ENCODE assay signal across 15 cellular contexts in the genomic region with DNA sequence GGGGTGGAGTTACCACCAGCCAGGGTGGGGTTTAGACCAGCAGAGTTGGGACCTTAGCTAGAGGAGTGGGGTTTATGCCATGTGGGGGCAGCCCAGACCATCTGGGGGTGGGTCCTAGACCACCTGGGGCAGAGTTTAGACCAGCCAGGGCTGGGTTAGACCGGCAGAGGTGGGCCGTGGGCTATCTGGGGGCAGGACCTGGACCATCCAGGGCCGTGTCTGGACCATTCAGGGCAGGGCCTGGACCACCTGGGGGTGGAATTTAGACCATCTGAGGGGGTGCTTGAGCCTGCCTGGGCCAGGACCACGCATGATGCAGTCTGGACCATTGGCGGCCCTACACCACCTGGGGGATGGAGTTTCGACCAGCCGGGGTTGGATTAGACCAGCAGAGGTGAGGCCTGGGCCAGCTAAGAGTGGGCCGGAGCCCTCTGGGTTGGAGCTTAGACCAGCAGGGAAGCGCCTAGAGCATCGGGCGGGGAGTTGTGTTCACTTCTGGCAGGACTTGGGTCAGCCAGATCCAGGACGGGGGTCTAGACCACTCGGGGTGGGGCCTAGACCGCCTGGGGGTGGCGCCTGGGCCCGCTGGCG. TPM values are rescaled to one million over a fixed set of nuclear protein-coding genes. Genes with fewer than 3 reads are reported as not detected.
DNase-seq lines count a peak whose midpoint lies in the region; ATAC-seq, FAIRE-seq and TF ChIP-seq lines count a peak whose summit lies in the region.
"Had no signal": no experiment of that assay in that cellular context is flagged by ENCODE, and none has a peak within 500 bp of the region (broad histone marks: within the 10 kb centered on the region; RNA-seq: fewer than 3 reads in every experiment).

No MANE protein-coding gene starts in this region.

- peaks cover 19% of the 10 kb centered on the region for H3K4me1 Mint-ChIP-seq in T-helper 17 cell
- peaks cover 8% of the 10 kb centered on the region for H3K4me1 Mint-ChIP-seq in glutamatergic neuron (ENCODE audit: low read depth, unreplicated experiment)

- no peak for TF ChIP-seq CTCF in glutamatergic neuron (IDR thresholded peaks at IDR 0.05; ENCODE audit: partially characterized antibody, unreplicated experiment)

- ATAC-seq in T-helper 17 cell, result no peak
- no peak for ATAC-seq in GM21360 (IDR thresholded peaks at IDR 0.05; ENCODE audit: unreplicated experiment)
- ATAC-seq: foreskin keratinocyte had no signal

- peak overlapping the region; percentile 59 for H3K4me3 Mint-ChIP-seq in T-helper 17 cell
- H3K4me3 Mint-ChIP-seq in glutamatergic neuron (ENCODE audit: unreplicated experiment), result peak overlapping the region; percentile 68
- H3K4me3 Mint-ChIP-seq: activated naive CD4-positive, alpha-beta T cell treated with anti-CD3 and anti-CD28 coated beads for 36 hours had no signal

- H3K27ac Mint-ChIP-seq in T-helper 17 cell (no peak overlapping the region), glutamatergic neuron (ENCODE audit: unreplicated experiment) (no peak overlapping the region)
- H3K27ac Mint-ChIP-seq: activated naive CD4-positive, alpha-beta T cell treated with anti-CD3 and anti-CD28 coated beads for 36 hours had no signal

- peak overlapping the region; percentile 73 for H3K27ac ChIP-seq in skeletal muscle tissue (ENCODE audit: low read depth, low read length)
- H3K27ac ChIP-seq: foreskin keratinocyte had no signal

- H3K27me3 ChIP-seq in H7 (ENCODE audit: control insufficient read depth, insufficient read depth, low read length) (peaks cover 32% of the 10 kb centered on the region), skeletal muscle tissue (ENCODE audit: control insufficient read depth in 3 of 3, insufficient read depth in 3 of 3, low read length in 3 of 3) (peaks cover 17 to 25% (median 24%) of the 10 kb centered on the region in 3 donors)

- H3K4me3 ChIP-seq in H7 (ENCODE audit: insufficient read depth, low read depth, low read length) (peak overlapping the region; percentile 24), skeletal muscle tissue (ENCODE audit: low read length in 3 of 3) (peak overlapping the region in 2 of 3 donors; percentile 29 to 63)

- peaks cover 8% of the 10 kb centered on the region for H3K36me3 Mint-ChIP-seq in T-helper 17 cell (ENCODE audit: low read depth)
- peaks cover 12% of the 10 kb centered on the region for H3K36me3 Mint-ChIP-seq in glutamatergic neuron (ENCODE audit: unreplicated experiment)

- no peak for FAIRE-seq in RCC 7860 (lab: Jason Lieb, UNC)
- FAIRE-seq: colon had no signal

- H3K9me3 ChIP-seq in T-helper 17 cell (ENCODE audit: control insufficient read depth, low read length, poor library complexity, severe bottlenecking) (no peaks in the 10 kb centered on the region), skeletal muscle tissue (ENCODE audit: control insufficient read depth in 3 of 3, low read length in 3 of 3) (no peaks in the 10 kb centered on the region)

- peaks cover 41% of the 10 kb centered on the region for H3K27me3 Mint-ChIP-seq in T-helper 17 cell
- peaks cover 12% of the 10 kb centered on the region for H3K27me3 Mint-ChIP-seq in glutamatergic neuron (ENCODE audit: unreplicated experiment)

- DNase-seq in H7 (no peak), T-helper 17 cell (no peak), glutamatergic neuron (no peak), midbrain (lab: John Stamatoyannopoulos, UW) (no peak), RCC 7860 (ENCODE audit: low spot score) (no peak)
- DNase-seq: activated CD4-positive, alpha-beta T cell treated with anti-CD3 and anti-CD28 coated beads for 4 hours; activated naive CD4-positive, alpha-beta T cell treated with anti-CD3 and anti-CD28 coated beads for 36 hours; foreskin keratinocyte; NCI-H774; stimulated activated CD4-positive, alpha-beta T cell treated with anti-CD3 and anti-CD28 coated beads, Interleukin-2, amount 100 ng/mL, for 24 hours; stimulated activated naive CD4-positive, alpha-beta T cell treated with Interleukin-2 at 50 U/mL for 16 hours had no signal

- peak overlapping the region in 1 of 3 donors; percentile 32 for H3K9ac ChIP-seq in skeletal muscle tissue (ENCODE audit: low read depth in 1 of 3, low read length in 3 of 3)

- H3K9me3 Mint-ChIP-seq in glutamatergic neuron (ENCODE audit: unreplicated experiment), result peaks cover 11% of the 10 kb centered on the region
- H3K9me3 Mint-ChIP-seq: activated naive CD4-positive, alpha-beta T cell treated with anti-CD3 and anti-CD28 coated beads for 36 hours had no signal

- peaks cover 14 to 24% (median 23%) of the 10 kb centered on the region in 3 donors for H3K4me1 ChIP-seq in skeletal muscle tissue (ENCODE audit: control insufficient read depth in 3 of 3, insufficient read depth in 3 of 3, low read length in 3 of 3)
- H3K4me1 ChIP-seq: foreskin keratinocyte had no signal

- H3K36me3 ChIP-seq in H7 (replicated peaks; ENCODE audit: control insufficient read depth, insufficient read depth, low read length) (no peaks in the 10 kb centered on the region; the same call in 1 of the 2 replicates), skeletal muscle tissue (ENCODE audit: control insufficient read depth in 3 of 3, insufficient read depth in 3 of 3, low read length in 3 of 3) (no peaks in the 10 kb centered on the region)

RNA-seq across cellular contexts. Expression of a gene that starts 9.9 kb away (rescaled TPM):
- total RNA-seq in H7 (2014; rRNA removed; shearing (Covaris generic)), result 0.38 and 0.78 TPM in 2 replicates
- total RNA-seq in T-helper 17 cell (not detected), glutamatergic neuron (ENCODE audit: unreplicated experiment) (0.74 TPM), skeletal muscle tissue (17.7 TPM)
- total RNA-seq: activated naive CD4-positive, alpha-beta T cell treated with anti-CD3 and anti-CD28 coated beads for 36 hours; foreskin keratinocyte; osteocyte had no signal

RNA-seq across cellular contexts. Expression of a gene that starts 18.8 kb away (rescaled TPM):
- total RNA-seq in H7 (2014; rRNA removed; shearing (Covaris generic)), result 0.07 and 0.59 TPM in 2 replicates
- total RNA-seq in T-helper 17 cell (under 1 TPM; 0.05 to 0.22 TPM), glutamatergic neuron (ENCODE audit: unreplicated experiment) (4.3 TPM), skeletal muscle tissue (under 0.01 TPM)
- total RNA-seq: activated naive CD4-positive, alpha-beta T cell treated with anti-CD3 and anti-CD28 coated beads for 36 hours; foreskin keratinocyte; osteocyte had no signal

Comparison
In these comparisons a context has a peak if more than half of its experiments do, and no peak if none do; other contexts are left out.
1. RNA of a gene that starts 9.9 kb away (total RNA-seq): 17.7 TPM in skeletal muscle tissue (single experiment); 0.74 TPM in glutamatergic neuron (single experiment), 0.38 to 0.78 TPM in H7 and not detected in T-helper 17 cell; every median in the first group is over 10 times any median in the second.